22 cellular contexts compared by ENCODE assay signal in genomic region chr15:56228854-56229253, GRCh38. TPM values are rescaled to one million over a fixed set of nuclear protein-coding genes. Genes with fewer than 3 reads are reported as not detected.
A peak's percentile ranks its signal among the peaks of the same experiment; 100 is the strongest.
DNase-seq lines count a peak whose midpoint lies in the region; ATAC-seq, FAIRE-seq and TF ChIP-seq lines count a peak whose summit lies in the region.
"Had no signal": no experiment of that assay in that cellular context is flagged by ENCODE, and none has a peak within 500 bp of the region (broad histone marks: within the 10 kb centered on the region; RNA-seq: fewer than 3 reads in every experiment).

No MANE protein-coding gene starts in this region.

- H2AK5ac ChIP-seq in neuronal stem cell (ENCODE audit: low read depth, low read length) = no peak overlapping the region

- H3K4me1 Mint-ChIP-seq in activated CD8-positive, alpha-beta T cell treated with anti-CD3 and anti-CD28 coated beads for 36 hours (ENCODE audit: low read depth) = peaks cover 21% of the 10 kb centered on the region
- peaks cover 19% of the 10 kb centered on the region for H3K4me1 Mint-ChIP-seq in activated CD8-positive, alpha-beta T cell treated with anti-CD3 and anti-CD28 coated beads, Interleukin-2, amount 10 ng/mL, durations not matched to agents 7 days and 5 days (ENCODE audit: low read depth)

- peak; percentile 24 for FAIRE-seq in GM18507 (lab: Jason Lieb, UNC)
- no peak for FAIRE-seq in small intestine (lab: Jason Lieb, UNC)
- FAIRE-seq: D721Med, G401.6, GM12891 had no signal

- TF ChIP-seq CTCF in activated CD8-positive, alpha-beta T cell treated with anti-CD3 and anti-CD28 coated beads for 36 hours (IDR thresholded peaks at IDR 0.05) = no peak

- no peak overlapping the region for H4K8ac ChIP-seq in neuronal stem cell (ENCODE audit: low read depth, low read length)

- H3K4me1 ChIP-seq in small intestine (ENCODE audit: control insufficient read depth in 2 of 2, insufficient read depth in 1 of 2, low read depth in 1 of 2, low read length in 1 of 2) = no peaks in the 10 kb centered on the region
- no peaks in the 10 kb centered on the region for H3K4me1 ChIP-seq in neuronal stem cell (ENCODE audit: control insufficient read depth in 2 of 2, insufficient read depth in 1 of 2, low read depth in 1 of 2, low read length in 2 of 2)
- H3K4me1 ChIP-seq: A549; BLaER1 treated with 17β-estradiol and CSF1 and Interleukin-3, amounts not matched to agents 10 nM and 100 nM; Caco-2 had no signal

- H4K91ac ChIP-seq in neuronal stem cell (ENCODE audit: low read depth, low read length, poor library complexity) = no peak overlapping the region

- no peak overlapping the region for H3K18ac ChIP-seq in neuronal stem cell (ENCODE audit: low read length)

- H3K27ac ChIP-seq in epithelial cell of prostate (peak overlapping the region; percentile 64), small intestine (ENCODE audit: low read depth in 1 of 2, low read length in 1 of 2) (no peak overlapping the region), neuronal stem cell (replicated peaks; ENCODE audit: low read length) (no peak overlapping the region)
- H3K27ac ChIP-seq: 22Rv1; A549; BLaER1 treated with 17β-estradiol and CSF1 and Interleukin-3, amounts not matched to agents 10 nM and 100 nM; C4-2B had no signal

- H3K4me3 Mint-ChIP-seq in activated CD8-positive, alpha-beta T cell treated with anti-CD3 and anti-CD28 coated beads for 36 hours = no peak overlapping the region
- H3K4me3 Mint-ChIP-seq in activated CD8-positive, alpha-beta T cell treated with anti-CD3 and anti-CD28 coated beads, Interleukin-2, amount 10 ng/mL, durations not matched to agents 7 days and 5 days = no peak overlapping the region
- H3K4me3 Mint-ChIP-seq: B cell; CD4-positive, alpha-beta T cell; CD8-positive, alpha-beta T cell had no signal

- H3K27me3 ChIP-seq in small intestine (ENCODE audit: control insufficient read depth in 2 of 2, insufficient read depth in 2 of 2, low read length in 2 of 2) (no peaks in the 10 kb centered on the region), neuronal stem cell (ENCODE audit: control insufficient read depth in 3 of 3, insufficient read depth in 3 of 3, low read depth in 1 of 3, low read length in 3 of 3) (no peaks in the 10 kb centered on the region)
- H3K27me3 ChIP-seq: BLaER1 treated with 17β-estradiol and CSF1 and Interleukin-3, amounts not matched to agents 10 nM and 100 nM had no signal

- no peaks in the 10 kb centered on the region for H3K79me1 ChIP-seq in neuronal stem cell (ENCODE audit: low read depth, low read length)

- H2AFZ ChIP-seq in neuronal stem cell (ENCODE audit: low read length) = no peak overlapping the region

- ATAC-seq in activated CD8-positive, alpha-beta T cell treated with anti-CD3 and anti-CD28 coated beads for 36 hours = peak; percentile 55
- no peak for ATAC-seq in activated CD8-positive, alpha-beta T cell treated with anti-CD3 and anti-CD28 coated beads, Interleukin-2, amount 10 ng/mL, durations not matched to agents 7 days and 5 days
- peak; percentile 15 for ATAC-seq in HG03457 (IDR thresholded peaks at IDR 0.05; ENCODE audit: unreplicated experiment)
- ATAC-seq: A549; CD8-positive, alpha-beta T cell had no signal

- no peak overlapping the region for H3K4ac ChIP-seq in neuronal stem cell (ENCODE audit: low read length)

- H3K14ac ChIP-seq in neuronal stem cell (ENCODE audit: low read length) = no peak overlapping the region

- intact Hi-C loops in activated CD8-positive, alpha-beta T cell treated with anti-CD3 and anti-CD28 coated beads for 36 hours (cut with micrococcal nuclease) = no loop called here

- POLR2A ChIA-PET in activated CD8-positive, alpha-beta T cell treated with anti-CD3 and anti-CD28 coated beads for 36 hours (lab: Charles Lee) = no interaction called here
- POLR2A ChIA-PET in activated CD8-positive, alpha-beta T cell treated with anti-CD3 and anti-CD28 coated beads, Interleukin-2, amount 10 ng/mL, durations not matched to agents 7 days and 5 days (lab: Charles Lee) = no interaction called here

- no peak overlapping the region for H3K9ac ChIP-seq in neuronal stem cell (ENCODE audit: low read depth, low read length, poor library complexity)
- H3K9ac ChIP-seq: BLaER1 treated with 17β-estradiol and CSF1 and Interleukin-3, amounts not matched to agents 10 nM and 100 nM had no signal

- H2BK5ac ChIP-seq in neuronal stem cell (ENCODE audit: low read length) = no peak overlapping the region

- H3K4me3 ChIP-seq in small intestine (ENCODE audit: low read depth in 1 of 2, low read length in 2 of 2) (no peak overlapping the region), neuronal stem cell (ENCODE audit: low read length in 2 of 2) (no peak overlapping the region)
- H3K4me3 ChIP-seq: A549 had no signal

- H2BK15ac ChIP-seq in neuronal stem cell (ENCODE audit: low read length) = no peak overlapping the region

- H2BK12ac ChIP-seq in neuronal stem cell (ENCODE audit: low read length) = no peak overlapping the region

- DNase-seq in activated CD8-positive, alpha-beta T cell treated with anti-CD3 and anti-CD28 coated beads for 36 hours = no peak
- no peak for DNase-seq in activated CD8-positive, alpha-beta T cell treated with anti-CD3 and anti-CD28 coated beads, Interleukin-2, amount 10 ng/mL, durations not matched to agents 7 days and 5 days
- no peak for DNase-seq in GM18507 (ENCODE audit: extremely low spot score, insufficient read length, low read depth)
- no peak for DNase-seq in epithelial cell of prostate (ENCODE audit: low read depth, low spot score)
- DNase-seq in small intestine = no peak
- no peak for DNase-seq in neuronal stem cell (ENCODE audit: low spot score)
- DNase-seq: AML-193; Caco-2; Calu3; CD4-positive, alpha-beta T cell; CD8-positive, alpha-beta T cell; DMS79 treated with DMSO at 0.1 percent for 48 hours; GF-D8 had no signal

- CTCF ChIA-PET in activated CD8-positive, alpha-beta T cell treated with anti-CD3 and anti-CD28 coated beads for 36 hours (lab: Charles Lee) = no interaction called here
- CTCF ChIA-PET in activated CD8-positive, alpha-beta T cell treated with anti-CD3 and anti-CD28 coated beads, Interleukin-2, amount 10 ng/mL, durations not matched to agents 7 days and 5 days (lab: Charles Lee) = no interaction called here

- no peak overlapping the region for H2BK120ac ChIP-seq in neuronal stem cell (ENCODE audit: low read depth, low read length)

- no peaks in the 10 kb centered on the region for H3K27me3 Mint-ChIP-seq in activated CD8-positive, alpha-beta T cell treated with anti-CD3 and anti-CD28 coated beads for 36 hours
- no peaks in the 10 kb centered on the region for H3K27me3 Mint-ChIP-seq in activated CD8-positive, alpha-beta T cell treated with anti-CD3 and anti-CD28 coated beads, Interleukin-2, amount 10 ng/mL, durations not matched to agents 7 days and 5 days (ENCODE audit: low read depth)
- H3K27me3 Mint-ChIP-seq: B cell; CD4-positive, alpha-beta T cell had no signal

- no peak overlapping the region for H3K27ac Mint-ChIP-seq in activated CD8-positive, alpha-beta T cell treated with anti-CD3 and anti-CD28 coated beads for 36 hours
- no peak overlapping the region for H3K27ac Mint-ChIP-seq in activated CD8-positive, alpha-beta T cell treated with anti-CD3 and anti-CD28 coated beads, Interleukin-2, amount 10 ng/mL, durations not matched to agents 7 days and 5 days
- H3K27ac Mint-ChIP-seq: B cell; CD4-positive, alpha-beta T cell; CD8-positive, alpha-beta T cell had no signal

- H3K36me3 ChIP-seq in small intestine (ENCODE audit: control insufficient read depth in 2 of 2, insufficient read depth in 2 of 2, low read length in 2 of 2) (peaks cover 2 to 10% of the 10 kb centered on the region in 2 donors), neuronal stem cell (replicated peaks in 1 of 2; ENCODE audit: control insufficient read depth in 2 of 2, insufficient read depth in 2 of 2, low read length in 2 of 2) (peaks cover 17 to 91% of the 10 kb centered on the region in 2 donors)

- H3K36me3 Mint-ChIP-seq in activated CD8-positive, alpha-beta T cell treated with anti-CD3 and anti-CD28 coated beads for 36 hours (ENCODE audit: low read depth) = peaks cover 71% of the 10 kb centered on the region
- peaks cover 76% of the 10 kb centered on the region for H3K36me3 Mint-ChIP-seq in activated CD8-positive, alpha-beta T cell treated with anti-CD3 and anti-CD28 coated beads, Interleukin-2, amount 10 ng/mL, durations not matched to agents 7 days and 5 days (ENCODE audit: low read depth)

- H3K4me2 ChIP-seq in neuronal stem cell (ENCODE audit: insufficient read depth, low read length, poor library complexity, severe bottlenecking) = no peak overlapping the region
- H3K4me2 ChIP-seq: A549; BLaER1 treated with 17β-estradiol and CSF1 and Interleukin-3, amounts not matched to agents 10 nM and 100 nM had no signal

- H3K23ac ChIP-seq in neuronal stem cell (ENCODE audit: low read depth, low read length, poor library complexity) = no peak overlapping the region

- H3K9me3 ChIP-seq in small intestine (ENCODE audit: control insufficient read depth, low read depth) = no peaks in the 10 kb centered on the region
- H3K9me3 ChIP-seq in neuronal stem cell (replicated peaks in 1 of 2; ENCODE audit: control insufficient read depth in 2 of 2, insufficient read depth in 1 of 2, low read depth in 1 of 2, low read length in 2 of 2) = peaks cover 16 to 88% of the 10 kb centered on the region in 2 donors

- H3K9me3 Mint-ChIP-seq in activated CD8-positive, alpha-beta T cell treated with anti-CD3 and anti-CD28 coated beads for 36 hours = peaks cover 52% of the 10 kb centered on the region
- peaks cover 62% of the 10 kb centered on the region for H3K9me3 Mint-ChIP-seq in activated CD8-positive, alpha-beta T cell treated with anti-CD3 and anti-CD28 coated beads, Interleukin-2, amount 10 ng/mL, durations not matched to agents 7 days and 5 days (ENCODE audit: insufficient read depth)

RNA-seq across cellular contexts. Expression of gene RFX7, which starts 14.8 kb away (rescaled TPM):
- total RNA-seq in activated CD8-positive, alpha-beta T cell treated with anti-CD3 and anti-CD28 coated beads for 36 hours = 10 to 100 TPM; 29.4 to 30.5 TPM
- 10 to 100 TPM; 32.9 to 35.1 TPM for total RNA-seq in activated CD8-positive, alpha-beta T cell treated with anti-CD3 and anti-CD28 coated beads, Interleukin-2, amount 10 ng/mL, durations not matched to agents 7 days and 5 days
- polyA plus RNA-seq in small intestine = 1 to 10 TPM; 1.4 to 3.8 (median 2.2) TPM
- 23.4 TPM for polyA plus RNA-seq in neuronal stem cell (2013, experiment 1 of 2)
- 23.0 TPM for polyA plus RNA-seq in neuronal stem cell (2013, experiment 2 of 2)
